In genomic region chr3:71925511-71926241, GRCh38 we compare ENCODE assay signal across 7 cellular contexts.
DNase-seq lines count a peak whose midpoint lies in the region; ATAC-seq and TF ChIP-seq lines count a peak whose summit lies in the region.
"Not testable (repeated sequence)": the region's sequence is repeated elsewhere in the genome, so short reads cannot be mapped to it uniquely, and the experiment has no call there.

No MANE protein-coding gene starts in this region.

- H3K4me3 Mint-ChIP-seq in WTC11: peak overlapping the region; percentile 52
- H3K4me3 Mint-ChIP-seq in brain, memory B cell: not testable (repeated sequence)

- peak overlapping the region; percentile 93 for H3K27ac Mint-ChIP-seq in WTC11
- peak overlapping the region in 4 of 5 experiments; percentile 8 to 54 (median 37) for H3K27ac Mint-ChIP-seq in brain
- H3K27ac Mint-ChIP-seq in memory B cell: not testable (repeated sequence)

- not testable (repeated sequence) for TF ChIP-seq CTCF in WTC11 (IDR thresholded peaks at IDR 0.05); brain (conservative IDR thresholded peaks at IDR 0.05)

- CTCF ChIA-PET in WTC11 (lab: Charles Lee): interaction anchor here (0.6 to 3.2 kb wide), 18 partner anchors 9 to 1102 kb away, joined by 3 to 23 read pairs (median 4); no protein-coding TSS in a partner anchor

- not testable (repeated sequence) for H3K36me3 Mint-ChIP-seq in WTC11, brain, memory B cell

- POLR2A ChIA-PET in WTC11 (lab: Charles Lee): not testable (repeated sequence)

- peak; percentile 55 for ATAC-seq in GM18517 (IDR thresholded peaks at IDR 0.05; ENCODE audit: unreplicated experiment)
- ATAC-seq in GM21360 (IDR thresholded peaks at IDR 0.05; ENCODE audit: unreplicated experiment): peak; percentile 30
- peak; percentile 56 for ATAC-seq in HG02852 (IDR thresholded peaks at IDR 0.05; ENCODE audit: unreplicated experiment)
- peak; percentile 52 for ATAC-seq in HG03432 (IDR thresholded peaks at IDR 0.05; ENCODE audit: unreplicated experiment)
- not testable (repeated sequence) for ATAC-seq in WTC11
- peak; percentile 44 for ATAC-seq in memory B cell (ENCODE audit: low read depth)

- not testable (repeated sequence) for DNase-seq in WTC11 (ENCODE audit: low spot score); memory B cell (ENCODE audit: low spot score in 2 of 2)

- H3K4me1 Mint-ChIP-seq in WTC11: peaks cover 55% of the 10 kb centered on the region
- H3K4me1 Mint-ChIP-seq in brain: peaks cover 42% of the 10 kb centered on the region
- not testable (repeated sequence) for H3K4me1 Mint-ChIP-seq in memory B cell

- not testable (repeated sequence) for H3K27me3 Mint-ChIP-seq in WTC11 (ENCODE audit: low read depth); brain
- H3K27me3 Mint-ChIP-seq in memory B cell: peaks cover 28% of the 10 kb centered on the region

- H3K9me3 Mint-ChIP-seq in WTC11, brain, memory B cell: not testable (repeated sequence)

TF ChIP-seq in WTC11, 78 proteins besides CTCF, POLR2A, EP300 and RAD21:
- TF ChIP-seq TEAD1 (CRISPR knock-in tag; IDR thresholded peaks at IDR 0.05): peak; percentile 64; the same call in 1 of the 2 replicates
